Comparison of ENCODE assay signal across 1 cellular context in the genomic region with DNA sequence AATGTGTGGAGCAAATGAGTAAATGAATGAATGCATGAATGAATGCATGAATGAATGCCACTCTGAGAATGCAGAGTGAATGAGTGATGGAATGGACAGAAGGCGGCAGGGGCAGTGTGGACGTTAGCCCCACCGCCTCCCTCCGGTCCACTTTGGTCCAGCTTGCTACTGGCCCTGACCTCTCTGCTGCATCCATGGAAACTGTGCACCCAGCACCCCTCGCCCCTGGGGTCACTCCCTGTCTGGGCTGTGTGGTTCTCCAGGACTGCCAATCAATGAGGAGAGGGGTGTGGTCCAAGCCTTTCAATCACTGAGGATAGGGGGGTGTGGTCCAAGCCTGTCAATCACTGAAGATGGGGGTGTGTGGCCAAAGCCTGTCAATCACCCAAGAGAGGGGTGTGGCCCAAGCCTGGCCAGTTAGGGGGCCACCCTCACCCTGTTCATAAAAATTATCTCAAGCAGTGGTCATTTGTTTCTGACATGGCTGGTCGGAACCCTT.
TF ChIP-seq lines count a peak whose summit lies in the region.

No MANE protein-coding gene starts in this region.

TF ChIP-seq in GM23338, 12 proteins besides CTCF, POLR2A, EP300 and RAD21 (continued from another document):
- TF ChIP-seq, protein P1, sequence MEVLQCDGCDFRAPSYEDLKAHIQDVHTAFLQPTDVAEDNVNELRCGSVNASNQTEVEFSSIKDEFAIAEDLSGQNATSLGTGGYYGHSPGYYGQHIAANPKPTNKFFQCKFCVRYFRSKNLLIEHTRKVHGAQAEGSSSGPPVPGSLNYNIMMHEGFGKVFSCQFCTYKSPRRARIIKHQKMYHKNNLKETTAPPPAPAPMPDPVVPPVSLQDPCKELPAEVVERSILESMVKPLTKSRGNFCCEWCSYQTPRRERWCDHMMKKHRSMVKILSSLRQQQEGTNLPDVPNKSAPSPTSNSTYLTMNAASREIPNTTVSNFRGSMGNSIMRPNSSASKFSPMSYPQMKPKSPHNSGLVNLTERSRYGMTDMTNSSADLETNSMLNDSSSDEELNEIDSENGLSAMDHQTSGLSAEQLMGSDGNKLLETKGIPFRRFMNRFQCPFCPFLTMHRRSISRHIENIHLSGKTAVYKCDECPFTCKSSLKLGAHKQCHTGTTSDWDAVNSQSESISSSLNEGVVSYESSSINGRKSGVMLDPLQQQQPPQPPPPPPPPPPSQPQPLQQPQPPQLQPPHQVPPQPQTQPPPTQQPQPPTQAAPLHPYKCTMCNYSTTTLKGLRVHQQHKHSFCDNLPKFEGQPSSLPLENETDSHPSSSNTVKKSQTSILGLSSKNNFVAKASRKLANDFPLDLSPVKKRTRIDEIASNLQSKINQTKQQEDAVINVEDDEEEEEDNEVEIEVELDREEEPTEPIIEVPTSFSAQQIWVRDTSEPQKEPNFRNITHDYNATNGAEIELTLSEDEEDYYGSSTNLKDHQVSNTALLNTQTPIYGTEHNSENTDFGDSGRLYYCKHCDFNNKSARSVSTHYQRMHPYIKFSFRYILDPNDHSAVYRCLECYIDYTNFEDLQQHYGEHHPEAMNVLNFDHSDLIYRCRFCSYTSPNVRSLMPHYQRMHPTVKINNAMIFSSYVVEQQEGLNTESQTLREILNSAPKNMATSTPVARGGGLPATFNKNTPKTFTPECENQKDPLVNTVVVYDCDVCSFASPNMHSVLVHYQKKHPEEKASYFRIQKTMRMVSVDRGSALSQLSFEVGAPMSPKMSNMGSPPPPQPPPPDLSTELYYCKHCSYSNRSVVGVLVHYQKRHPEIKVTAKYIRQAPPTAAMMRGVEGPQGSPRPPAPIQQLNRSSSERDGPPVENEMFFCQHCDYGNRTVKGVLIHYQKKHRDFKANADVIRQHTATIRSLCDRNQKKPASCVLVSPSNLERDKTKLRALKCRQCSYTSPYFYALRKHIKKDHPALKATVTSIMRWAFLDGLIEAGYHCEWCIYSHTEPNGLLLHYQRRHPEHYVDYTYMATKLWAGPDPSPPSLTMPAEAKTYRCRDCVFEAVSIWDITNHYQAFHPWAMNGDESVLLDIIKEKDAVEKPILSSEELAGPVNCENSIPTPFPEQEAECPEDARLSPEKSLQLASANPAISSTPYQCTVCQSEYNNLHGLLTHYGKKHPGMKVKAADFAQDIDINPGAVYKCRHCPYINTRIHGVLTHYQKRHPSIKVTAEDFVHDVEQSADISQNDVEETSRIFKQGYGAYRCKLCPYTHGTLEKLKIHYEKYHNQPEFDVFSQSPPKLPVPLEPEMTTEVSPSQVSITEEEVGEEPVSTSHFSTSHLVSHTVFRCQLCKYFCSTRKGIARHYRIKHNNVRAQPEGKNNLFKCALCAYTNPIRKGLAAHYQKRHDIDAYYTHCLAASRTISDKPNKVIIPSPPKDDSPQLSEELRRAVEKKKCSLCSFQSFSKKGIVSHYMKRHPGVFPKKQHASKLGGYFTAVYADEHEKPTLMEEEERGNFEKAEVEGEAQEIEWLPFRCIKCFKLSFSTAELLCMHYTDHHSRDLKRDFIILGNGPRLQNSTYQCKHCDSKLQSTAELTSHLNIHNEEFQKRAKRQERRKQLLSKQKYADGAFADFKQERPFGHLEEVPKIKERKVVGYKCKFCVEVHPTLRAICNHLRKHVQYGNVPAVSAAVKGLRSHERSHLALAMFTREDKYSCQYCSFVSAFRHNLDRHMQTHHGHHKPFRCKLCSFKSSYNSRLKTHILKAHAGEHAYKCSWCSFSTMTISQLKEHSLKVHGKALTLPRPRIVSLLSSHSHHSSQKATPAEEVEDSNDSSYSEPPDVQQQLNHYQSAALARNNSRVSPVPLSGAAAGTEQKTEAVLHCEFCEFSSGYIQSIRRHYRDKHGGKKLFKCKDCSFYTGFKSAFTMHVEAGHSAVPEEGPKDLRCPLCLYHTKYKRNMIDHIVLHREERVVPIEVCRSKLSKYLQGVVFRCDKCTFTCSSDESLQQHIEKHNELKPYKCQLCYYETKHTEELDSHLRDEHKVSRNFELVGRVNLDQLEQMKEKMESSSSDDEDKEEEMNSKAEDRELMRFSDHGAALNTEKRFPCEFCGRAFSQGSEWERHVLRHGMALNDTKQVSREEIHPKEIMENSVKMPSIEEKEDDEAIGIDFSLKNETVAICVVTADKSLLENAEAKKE (CRISPR knock-in tag; IDR thresholded peaks at IDR 0.05), result no peak
- TF ChIP-seq, protein P2, sequence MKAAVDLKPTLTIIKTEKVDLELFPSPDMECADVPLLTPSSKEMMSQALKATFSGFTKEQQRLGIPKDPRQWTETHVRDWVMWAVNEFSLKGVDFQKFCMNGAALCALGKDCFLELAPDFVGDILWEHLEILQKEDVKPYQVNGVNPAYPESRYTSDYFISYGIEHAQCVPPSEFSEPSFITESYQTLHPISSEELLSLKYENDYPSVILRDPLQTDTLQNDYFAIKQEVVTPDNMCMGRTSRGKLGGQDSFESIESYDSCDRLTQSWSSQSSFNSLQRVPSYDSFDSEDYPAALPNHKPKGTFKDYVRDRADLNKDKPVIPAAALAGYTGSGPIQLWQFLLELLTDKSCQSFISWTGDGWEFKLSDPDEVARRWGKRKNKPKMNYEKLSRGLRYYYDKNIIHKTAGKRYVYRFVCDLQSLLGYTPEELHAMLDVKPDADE (IDR thresholded peaks at IDR 0.05), result no peak
- TF ChIP-seq STAT1 (IDR thresholded peaks at IDR 0.05; ENCODE audit: unreplicated experiment) (no peak), POLR2AphosphoS5 (IDR thresholded peaks at IDR 0.05; ENCODE audit: low read depth) (no peak), EZH2phosphoT487 (IDR thresholded peaks at IDR 0.05; ENCODE audit: unreplicated experiment) (no peak)
